2 cellular contexts compared by ENCODE assay signal in the genomic region with DNA sequence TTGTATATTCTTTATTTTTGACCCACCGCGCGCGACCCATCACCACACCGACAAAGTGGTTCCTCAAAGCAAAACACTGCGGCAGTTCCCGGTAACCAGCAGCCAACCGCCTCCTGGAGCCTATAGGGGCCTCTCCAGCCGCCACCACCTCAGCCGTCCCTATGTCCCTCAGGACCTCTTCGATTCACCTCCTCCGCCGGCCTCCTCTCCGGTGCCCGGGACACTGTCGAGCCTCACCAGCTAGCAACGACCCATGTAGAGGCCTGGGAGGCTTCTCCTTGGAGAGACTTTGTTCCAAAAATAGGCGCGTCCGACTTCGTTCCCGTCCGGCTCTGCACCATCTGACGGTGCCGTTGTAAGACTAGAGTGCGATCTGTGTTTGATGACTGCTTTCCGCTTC.
TF ChIP-seq lines count a peak whose summit lies in the region.

No MANE protein-coding gene starts in this region.

TF ChIP-seq in HepG2, 621 proteins besides CTCF, POLR2A, EP300 and RAD21:
- TF ChIP-seq, protein P1, sequence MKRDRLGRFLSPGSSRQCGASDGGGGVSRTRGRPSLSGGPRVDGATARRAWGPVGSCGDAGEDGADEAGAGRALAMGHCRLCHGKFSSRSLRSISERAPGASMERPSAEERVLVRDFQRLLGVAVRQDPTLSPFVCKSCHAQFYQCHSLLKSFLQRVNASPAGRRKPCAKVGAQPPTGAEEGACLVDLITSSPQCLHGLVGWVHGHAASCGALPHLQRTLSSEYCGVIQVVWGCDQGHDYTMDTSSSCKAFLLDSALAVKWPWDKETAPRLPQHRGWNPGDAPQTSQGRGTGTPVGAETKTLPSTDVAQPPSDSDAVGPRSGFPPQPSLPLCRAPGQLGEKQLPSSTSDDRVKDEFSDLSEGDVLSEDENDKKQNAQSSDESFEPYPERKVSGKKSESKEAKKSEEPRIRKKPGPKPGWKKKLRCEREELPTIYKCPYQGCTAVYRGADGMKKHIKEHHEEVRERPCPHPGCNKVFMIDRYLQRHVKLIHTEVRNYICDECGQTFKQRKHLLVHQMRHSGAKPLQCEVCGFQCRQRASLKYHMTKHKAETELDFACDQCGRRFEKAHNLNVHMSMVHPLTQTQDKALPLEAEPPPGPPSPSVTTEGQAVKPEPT (CRISPR knock-in tag; IDR thresholded peaks at IDR 0.05; ENCODE audit: low read depth) = no peak
- TF ChIP-seq KMT2A (CRISPR knock-in tag; IDR thresholded peaks at IDR 0.05) (no peak), HOXA3 (CRISPR knock-in tag; IDR thresholded peaks at IDR 0.05) (no peak), CEBPG (CRISPR knock-in tag; IDR thresholded peaks at IDR 0.05) (no peak), RELA (CRISPR knock-in tag; IDR thresholded peaks at IDR 0.05) (no peak), ZNF547 (CRISPR knock-in tag; IDR thresholded peaks at IDR 0.05) (no peak), NCOA2 (CRISPR knock-in tag; IDR thresholded peaks at IDR 0.05) (no peak), KMT2B (CRISPR knock-in tag; IDR thresholded peaks at IDR 0.05) (no peak), STAG1 (CRISPR knock-in tag; IDR thresholded peaks at IDR 0.05) (no peak), MED1 (CRISPR knock-in tag; IDR thresholded peaks at IDR 0.05) (no peak), ZBTB7A (CRISPR knock-in tag; IDR thresholded peaks at IDR 0.05) (no peak), TOPORS (CRISPR knock-in tag; IDR thresholded peaks at IDR 0.05) (no peak)
- TF ChIP-seq, protein P2, sequence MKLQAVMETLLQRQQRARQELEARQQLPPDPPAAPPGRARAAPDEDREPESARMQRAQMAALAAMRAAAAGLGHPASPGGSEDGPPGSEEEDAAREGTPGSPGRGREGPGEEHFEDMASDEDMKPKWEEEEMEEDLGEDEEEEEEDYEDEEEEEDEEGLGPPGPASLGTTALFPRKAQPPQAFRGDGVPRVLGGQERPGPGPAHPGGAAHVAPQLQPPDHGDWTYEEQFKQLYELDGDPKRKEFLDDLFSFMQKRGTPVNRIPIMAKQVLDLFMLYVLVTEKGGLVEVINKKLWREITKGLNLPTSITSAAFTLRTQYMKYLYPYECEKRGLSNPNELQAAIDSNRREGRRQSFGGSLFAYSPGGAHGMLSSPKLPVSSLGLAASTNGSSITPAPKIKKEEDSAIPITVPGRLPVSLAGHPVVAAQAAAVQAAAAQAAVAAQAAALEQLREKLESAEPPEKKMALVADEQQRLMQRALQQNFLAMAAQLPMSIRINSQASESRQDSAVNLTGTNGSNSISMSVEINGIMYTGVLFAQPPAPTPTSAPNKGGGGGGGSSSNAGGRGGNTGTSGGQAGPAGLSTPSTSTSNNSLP (IDR thresholded peaks at IDR 0.05; ENCODE audit: low read depth, low read length) = no peak

TF ChIP-seq in endothelial cell of umbilical vein, 7 proteins besides CTCF, POLR2A, EP300 and RAD21:
- no peak for TF ChIP-seq GATA2 (IDR thresholded peaks at IDR 0.05; ENCODE audit: insufficient read depth, insufficient read length, low read depth, low read length)
- TF ChIP-seq MAX (IDR thresholded peaks at IDR 0.05; ENCODE audit: insufficient read depth, insufficient read length) = no peak
- no peak for TF ChIP-seq FOS (IDR thresholded peaks at IDR 0.05; ENCODE audit: borderline replicate concordance, insufficient read depth, low read length)
- no peak for TF ChIP-seq JUN (IDR thresholded peaks at IDR 0.05; ENCODE audit: borderline replicate concordance, insufficient read depth, insufficient read length, low read depth)
- TF ChIP-seq EZH2 (IDR thresholded peaks at IDR 0.05; ENCODE audit: borderline replicate concordance, low read depth, low read length, severe bottlenecking) = no peak
- TF ChIP-seq POLR2AphosphoS5 (IDR thresholded peaks at IDR 0.05; ENCODE audit: insufficient read depth, low read depth, low read length) = no peak
- TF ChIP-seq MYC (IDR thresholded peaks at IDR 0.05; ENCODE audit: low read depth, low read length) = no peak
